ENCODE assay signal across 18 cellular contexts in genomic region chr1:43309626-43310025, GRCh38. TPM values are rescaled to one million over a fixed set of nuclear protein-coding genes. Genes with fewer than 3 reads are reported as not detected.
"Had no signal": no experiment of that assay in that cellular context is flagged by ENCODE, and none has a peak within 500 bp of the region (broad histone marks: within the 10 kb centered on the region; RNA-seq: fewer than 3 reads in every experiment).

No MANE protein-coding gene starts in this region.

- H3K9me3 Mint-ChIP-seq: activated CD4-positive, alpha-beta memory T cell treated with anti-CD3 and anti-CD28 coated beads, Interleukin-2, amount 10 ng/mL, durations not matched to agents 7 days and 5 days; activated T-cell treated with anti-CD3 and anti-CD28 coated beads, Interleukin-2, amount 50 U/mL, for 72 hours; immature natural killer cell; nephron had no signal

- H3K27ac Mint-ChIP-seq: activated CD4-positive, alpha-beta memory T cell treated with anti-CD3 and anti-CD28 coated beads, Interleukin-2, amount 10 ng/mL, durations not matched to agents 7 days and 5 days; activated T-cell treated with anti-CD3 and anti-CD28 coated beads, Interleukin-2, amount 50 U/mL, for 72 hours; immature natural killer cell; nephron had no signal

- H3K27ac ChIP-seq: dorsolateral prefrontal cortex, esophagus muscularis mucosa, ovary, stomach, thyroid gland, uterus had no signal

- H3K36me3 ChIP-seq: ovary, stomach, uterus had no signal

- H3K4me1 Mint-ChIP-seq: activated CD4-positive, alpha-beta memory T cell treated with anti-CD3 and anti-CD28 coated beads, Interleukin-2, amount 10 ng/mL, durations not matched to agents 7 days and 5 days; immature natural killer cell; nephron had no signal

- H3K4me1 ChIP-seq: uterus had no signal

- H3K4me3 ChIP-seq: dorsolateral prefrontal cortex, esophagus muscularis mucosa, ovary, stomach, thyroid gland, uterus had no signal

- H3K4me3 Mint-ChIP-seq: activated CD4-positive, alpha-beta memory T cell treated with anti-CD3 and anti-CD28 coated beads, Interleukin-2, amount 10 ng/mL, durations not matched to agents 7 days and 5 days; activated T-cell treated with anti-CD3 and anti-CD28 coated beads, Interleukin-2, amount 50 U/mL, for 72 hours; immature natural killer cell; nephron had no signal

- H3K9me3 ChIP-seq: esophagus muscularis mucosa, ovary, stomach, thyroid gland, uterus had no signal

- H3K27me3 ChIP-seq: dorsolateral prefrontal cortex, esophagus muscularis mucosa, ovary, stomach, thyroid gland, uterus had no signal

- H3K27me3 Mint-ChIP-seq: activated CD4-positive, alpha-beta memory T cell treated with anti-CD3 and anti-CD28 coated beads, Interleukin-2, amount 10 ng/mL, durations not matched to agents 7 days and 5 days had no signal

- DNase-seq: activated CD4-positive, alpha-beta memory T cell treated with anti-CD3 and anti-CD28 coated beads, Interleukin-2, amount 10 ng/mL, durations not matched to agents 7 days and 5 days; activated CD4-positive, CD25-positive, alpha-beta regulatory T cell treated with anti-CD3 and anti-CD28 coated beads, Interleukin-2, amount 50 U/mL, for 72 hours; activated CD8-positive, alpha-beta memory T cell treated with anti-CD3 and anti-CD28 coated beads, Interleukin-2, amount 50 U/mL, for 4 hours; activated T-cell treated with anti-CD3 and anti-CD28 coated beads, Interleukin-2, amount 50 U/mL, for 72 hours; glutamatergic neuron; immature natural killer cell; mesendoderm; ovary; stimulated activated CD4-positive, alpha-beta T cell treated with anti-CD3 and anti-CD28 coated beads, Interleukin-4, amount 100 ng/mL, for 4 hours; stomach; thyroid gland; uterus had no signal

RNA-seq across cellular contexts. Expression of gene C1orf210, which starts 24.2 kb away (rescaled TPM):
- total RNA-seq: activated CD4-positive, alpha-beta memory T cell treated with anti-CD3 and anti-CD28 coated beads, Interleukin-2, amount 10 ng/mL, durations not matched to agents 7 days and 5 days; esophagus muscularis mucosa; fibroblast of villous mesenchyme; skeletal muscle tissue had no signal
- polyA plus RNA-seq: immature natural killer cell, ovary had no signal

RNA-seq across cellular contexts. Expression of gene MPL, which starts 28.0 kb away (rescaled TPM):
- total RNA-seq: activated CD4-positive, alpha-beta memory T cell treated with anti-CD3 and anti-CD28 coated beads, Interleukin-2, amount 10 ng/mL, durations not matched to agents 7 days and 5 days; activated T-cell treated with anti-CD3 and anti-CD28 coated beads, Interleukin-2, amount 50 U/mL, for 72 hours; astrocyte; fibroblast of villous mesenchyme; skeletal muscle tissue; stomach had no signal
- polyA plus RNA-seq: stomach had no signal

RNA-seq across cellular contexts. Expression of gene TMEM125, which starts 39.8 kb away (rescaled TPM):
- total RNA-seq: activated CD4-positive, alpha-beta memory T cell treated with anti-CD3 and anti-CD28 coated beads, Interleukin-2, amount 10 ng/mL, durations not matched to agents 7 days and 5 days; activated T-cell treated with anti-CD3 and anti-CD28 coated beads, Interleukin-2, amount 50 U/mL, for 72 hours had no signal
